In genomic region chr1:110648405-110648804, GRCh38 we compare ENCODE assay signal across 23 cellular contexts. TPM values are rescaled to one million over a fixed set of nuclear protein-coding genes. Genes with fewer than 3 reads are reported as not detected.
DNase-seq lines count a peak whose midpoint lies in the region; ATAC-seq lines count a peak whose summit lies in the region.
"Had no signal": no experiment of that assay in that cellular context is flagged by ENCODE, and none has a peak within 500 bp of the region (broad histone marks: within the 10 kb centered on the region; RNA-seq: fewer than 3 reads in every experiment).

No MANE protein-coding gene starts in this region.

- H3K9me3 ChIP-seq in effector memory CD4-positive, alpha-beta T cell (ENCODE audit: control insufficient read depth, low read length): no peaks in the 10 kb centered on the region
- H3K9me3 ChIP-seq: SJSA1 had no signal

- no peaks in the 10 kb centered on the region for H3K36me3 ChIP-seq in effector memory CD4-positive, alpha-beta T cell (ENCODE audit: control insufficient read depth, insufficient read depth, low read length)
- H3K36me3 ChIP-seq: SJSA1 had no signal

- H3K4me3 ChIP-seq in effector memory CD4-positive, alpha-beta T cell (ENCODE audit: insufficient read depth, low read depth, low read length, poor library complexity, severe bottlenecking): no peak overlapping the region
- H3K4me3 ChIP-seq: GM23338, SJSA1 had no signal

- H3K4me3 Mint-ChIP-seq in activated naive CD8-positive, alpha-beta T cell treated with anti-CD3 and anti-CD28 coated beads, Interleukin-2, amount 50 U/mL, for 24 hours: no peak overlapping the region
- no peak overlapping the region for H3K4me3 Mint-ChIP-seq in activated naive CD8-positive, alpha-beta T cell treated with anti-CD3 and anti-CD28 coated beads for 36 hours
- H3K4me3 Mint-ChIP-seq: B cell, GM23338, H9 had no signal

- no peak for DNase-seq in activated CD4-positive, CD25-positive, alpha-beta regulatory T cell treated with anti-CD3 and anti-CD28 coated beads, Interleukin-2, amount 50 U/mL, for 72 hours
- no peak for DNase-seq in activated naive CD8-positive, alpha-beta T cell treated with anti-CD3 and anti-CD28 coated beads, Interleukin-2, amount 50 U/mL, for 24 hours
- no peak for DNase-seq in activated naive CD8-positive, alpha-beta T cell treated with anti-CD3 and anti-CD28 coated beads for 36 hours
- no peak for DNase-seq in effector memory CD4-positive, alpha-beta T cell
- DNase-seq in NCI-H146 (lab: John Stamatoyannopoulos, UW): no peak
- DNase-seq: DMS153, H9, KBM-7, MM.1S, NCI-H1694, NCI-H2029 treated with DMSO at 0.1 percent for 48 hours, NCI-H446 treated with DMSO at 0.1 percent for 48 hours, NCI-H526, NCI-H82, Right ventricle myocardium superior, RPMI8226 had no signal

- peaks cover 25% of the 10 kb centered on the region for H3K4me1 Mint-ChIP-seq in activated naive CD8-positive, alpha-beta T cell treated with anti-CD3 and anti-CD28 coated beads, Interleukin-2, amount 50 U/mL, for 24 hours
- H3K4me1 Mint-ChIP-seq in activated naive CD8-positive, alpha-beta T cell treated with anti-CD3 and anti-CD28 coated beads for 36 hours: peaks cover 31% of the 10 kb centered on the region
- H3K4me1 Mint-ChIP-seq: H9 had no signal

- ATAC-seq in activated CD4-positive, CD25-positive, alpha-beta regulatory T cell treated with anti-CD3 and anti-CD28 coated beads, Interleukin-2, amount 50 U/mL, for 24 hours: peak; percentile 49 to 55
- ATAC-seq in activated naive CD8-positive, alpha-beta T cell treated with anti-CD3 and anti-CD28 coated beads, Interleukin-2, amount 50 U/mL, for 24 hours: peak; percentile 17
- ATAC-seq in HG03469 (IDR thresholded peaks at IDR 0.05; ENCODE audit: unreplicated experiment): no peak
- ATAC-seq: GM23338 had no signal

- no peaks in the 10 kb centered on the region for H3K9me3 Mint-ChIP-seq in activated naive CD8-positive, alpha-beta T cell treated with anti-CD3 and anti-CD28 coated beads, Interleukin-2, amount 50 U/mL, for 24 hours
- H3K9me3 Mint-ChIP-seq in activated naive CD8-positive, alpha-beta T cell treated with anti-CD3 and anti-CD28 coated beads for 36 hours: no peaks in the 10 kb centered on the region
- H3K9me3 Mint-ChIP-seq: GM23338, H9 had no signal

- H3K27me3 Mint-ChIP-seq in activated naive CD8-positive, alpha-beta T cell treated with anti-CD3 and anti-CD28 coated beads, Interleukin-2, amount 50 U/mL, for 24 hours: no peaks in the 10 kb centered on the region
- H3K27me3 Mint-ChIP-seq in activated naive CD8-positive, alpha-beta T cell treated with anti-CD3 and anti-CD28 coated beads for 36 hours: no peaks in the 10 kb centered on the region

- peaks cover 59% of the 10 kb centered on the region for H3K4me1 ChIP-seq in effector memory CD4-positive, alpha-beta T cell (ENCODE audit: control insufficient read depth, insufficient read depth, low read length, poor library complexity, severe bottlenecking)
- H3K4me1 ChIP-seq: SJSA1 had no signal

- peak overlapping the region; percentile 61 for H3K27ac ChIP-seq in effector memory CD4-positive, alpha-beta T cell (ENCODE audit: insufficient read depth, low read length, poor library complexity, severe bottlenecking)
- H3K27ac ChIP-seq: 22Rv1, C4-2B, SJSA1 had no signal

- H3K27me3 ChIP-seq in effector memory CD4-positive, alpha-beta T cell (replicated peaks; ENCODE audit: control insufficient read depth, insufficient read depth, low read length, poor library complexity, severe bottlenecking): no peaks in the 10 kb centered on the region

- H3K36me3 Mint-ChIP-seq in activated naive CD8-positive, alpha-beta T cell treated with anti-CD3 and anti-CD28 coated beads, Interleukin-2, amount 50 U/mL, for 24 hours (ENCODE audit: low read depth): no peaks in the 10 kb centered on the region
- H3K36me3 Mint-ChIP-seq in activated naive CD8-positive, alpha-beta T cell treated with anti-CD3 and anti-CD28 coated beads for 36 hours: peaks cover 9% of the 10 kb centered on the region

- no peak overlapping the region for H3K27ac Mint-ChIP-seq in activated naive CD8-positive, alpha-beta T cell treated with anti-CD3 and anti-CD28 coated beads, Interleukin-2, amount 50 U/mL, for 24 hours
- no peak overlapping the region for H3K27ac Mint-ChIP-seq in activated naive CD8-positive, alpha-beta T cell treated with anti-CD3 and anti-CD28 coated beads for 36 hours
- H3K27ac Mint-ChIP-seq: B cell, GM23338, H9 had no signal

RNA-seq across cellular contexts. Expression of gene KCNA3, which starts 26.3 kb away (rescaled TPM):
- total RNA-seq in activated naive CD8-positive, alpha-beta T cell treated with anti-CD3 and anti-CD28 coated beads for 36 hours: 10 to 100 TPM; 16.6 to 17.5 TPM
- total RNA-seq: SJSA1 had no signal

RNA-seq across cellular contexts. Expression of gene KCNA2, which starts 42.2 kb away (rescaled TPM):
- total RNA-seq in activated naive CD8-positive, alpha-beta T cell treated with anti-CD3 and anti-CD28 coated beads for 36 hours: under 1 TPM; 0.04 to 0.08 TPM
- total RNA-seq: SJSA1 had no signal
